ENCODE assay signal across 21 cellular contexts in the genomic region with DNA sequence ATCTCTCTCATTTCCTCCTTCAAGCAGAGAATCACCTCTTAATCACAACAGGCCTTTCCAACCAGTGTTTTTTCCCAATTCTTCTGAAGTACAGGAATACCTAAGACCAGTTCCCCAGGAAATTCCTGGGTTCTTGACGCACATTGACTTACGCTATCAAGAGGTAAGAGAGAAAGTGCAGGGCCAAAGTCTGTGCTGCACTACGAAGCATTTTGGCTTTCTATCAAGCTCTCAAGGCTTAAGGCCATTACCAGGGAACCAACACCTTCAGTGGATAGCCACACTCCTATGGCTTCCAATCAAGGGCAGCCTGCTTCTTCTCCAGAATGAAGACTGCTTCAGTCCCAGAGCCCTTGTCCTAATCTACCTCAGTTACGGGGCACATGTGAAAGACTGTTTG. TPM values are rescaled to one million over a fixed set of nuclear protein-coding genes. Genes with fewer than 3 reads are reported as not detected.
"Had no signal": no experiment of that assay in that cellular context is flagged by ENCODE, and none has a peak within 500 bp of the region (broad histone marks: within the 10 kb centered on the region; RNA-seq: fewer than 3 reads in every experiment).

No MANE protein-coding gene starts in this region.

- H3K4me1 ChIP-seq: heart left ventricle, left ventricle myocardium inferior, testis, tibial nerve had no signal

- ATAC-seq: heart left ventricle; naive thymus-derived CD8-positive, alpha-beta T cell; sciatic nerve; stimulated activated naive B cell treated with anti-CD40 and anti-IgM and Interleukin-4, amounts not matched to agents 10 μg/mL and 1 μg/mL and 100 μg/mL, for 72 hours; stimulated activated naive CD8-positive, alpha-beta T cell treated with anti-CD3 and anti-CD28 coated beads, Interleukin-15, amount 100 ng/mL, for 72 hours had no signal

- H3K9me3 ChIP-seq: heart left ventricle, left ventricle myocardium inferior, neutrophil, testis, tibial nerve had no signal

- H3K27me3 ChIP-seq: heart left ventricle, neutrophil, testis, tibial nerve had no signal

- H3K27ac ChIP-seq: heart left ventricle, left ventricle myocardium inferior, neutrophil, testis, tibial nerve had no signal

- DNase-seq: cerebellar nuclear complex; dermis blood vessel endothelial cell; effector CD4-positive, alpha-beta T cell; heart left ventricle; hypothalamus; islet precursor cell; left ventricle myocardium inferior; mesenchymal stem cell; midbrain; naive thymus-derived CD8-positive, alpha-beta T cell; posterior cingulate gyrus; stimulated activated CD4-positive, alpha-beta T cell treated with anti-CD3 and anti-CD28 coated beads, Interleukin-2, amount 100 ng/mL, for 24 hours; stimulated activated CD4-positive, alpha-beta T cell treated with anti-CD3 and anti-CD28 coated beads, Interleukin-4, amount 100 ng/mL, for 4 hours; stimulated activated naive B cell treated with anti-CD40 and anti-IgM and Interleukin-4, amounts not matched to agents 10 μg/mL and 1 μg/mL and 100 μg/mL, for 72 hours; stimulated activated naive CD8-positive, alpha-beta T cell treated with anti-CD3 and anti-CD28 coated beads, Interleukin-15, amount 100 ng/mL, for 72 hours; testis had no signal

- H3K36me3 ChIP-seq: heart left ventricle, left ventricle myocardium inferior, neutrophil, tibial nerve had no signal

- H3K4me3 ChIP-seq: heart left ventricle, left ventricle myocardium inferior, lung, testis, tibial nerve had no signal

- FAIRE-seq: frontal cortex had no signal

RNA-seq across cellular contexts. Expression of gene SEMA6D, which starts 11.7 kb away (rescaled TPM):
- total RNA-seq: naive thymus-derived CD8-positive, alpha-beta T cell had no signal
- polyA plus RNA-seq: naive thymus-derived CD8-positive, alpha-beta T cell had no signal
